ENCODE assay signal across 14 cellular contexts in genomic region chr11:65660038-65660437, GRCh38. TPM values are rescaled to one million over a fixed set of nuclear protein-coding genes. Genes with fewer than 3 reads are reported as not detected.
DNase-seq lines count a peak whose midpoint lies in the region; ATAC-seq and TF ChIP-seq lines count a peak whose summit lies in the region.
"Had no signal": no experiment of that assay in that cellular context is flagged by ENCODE, and none has a peak within 500 bp of the region (broad histone marks: within the 10 kb centered on the region; RNA-seq: fewer than 3 reads in every experiment).

No MANE protein-coding gene starts in this region.

- intact Hi-C loops in Caco-2 (cut with micrococcal nuclease; ENCODE audit: unreplicated experiment): no loop called here

- peaks cover 43% of the 10 kb centered on the region for H3K36me3 Mint-ChIP-seq in CD4-positive, CD25-positive, alpha-beta regulatory T cell
- peaks cover 13% of the 10 kb centered on the region for H3K36me3 Mint-ChIP-seq in T-helper 17 cell (ENCODE audit: low read depth)
- peaks cover 58% of the 10 kb centered on the region for H3K36me3 Mint-ChIP-seq in Caco-2 (ENCODE audit: insufficient read depth, unreplicated experiment)

- POLR2A ChIA-PET in Caco-2 (lab: Charles Lee): no interaction called here

- peak overlapping the region in 3 of 4 donors; percentile 52 to 89 (median 73) for H3K4me3 Mint-ChIP-seq in CD4-positive, CD25-positive, alpha-beta regulatory T cell
- H3K4me3 Mint-ChIP-seq in T-helper 17 cell (peak overlapping the region; percentile 69), Caco-2 (ENCODE audit: unreplicated experiment) (no peak overlapping the region)

- WGBS in gastroesophageal sphincter (ENCODE audit: low coverage in 1 of 2), 2 donors: 60 to 86% methylated on average over 1 to 6 of the region's 9 CpGs

- H3K27me3 ChIP-seq in CD4-positive, CD25-positive, alpha-beta regulatory T cell (ENCODE audit: control insufficient read depth, insufficient read depth, low read length): no peaks in the 10 kb centered on the region
- H3K27me3 ChIP-seq in gastroesophageal sphincter: no peaks in the 10 kb centered on the region
- no peaks in the 10 kb centered on the region for H3K27me3 ChIP-seq in Caco-2 (replicated peaks; ENCODE audit: control insufficient read depth, insufficient read depth, low read length)

- peaks cover 41% of the 10 kb centered on the region for H3K4me1 ChIP-seq in CD4-positive, CD25-positive, alpha-beta regulatory T cell (ENCODE audit: control insufficient read depth, insufficient read depth, low read length, poor library complexity, severe bottlenecking)
- H3K4me1 ChIP-seq in gastroesophageal sphincter: peaks cover 9 to 48% (median 18%) of the 10 kb centered on the region in 3 donors
- peaks cover 16% of the 10 kb centered on the region; the same call in 1 of the 2 replicates for H3K4me1 ChIP-seq in Caco-2

- H3K9me3 Mint-ChIP-seq in CD4-positive, CD25-positive, alpha-beta regulatory T cell: no peaks in the 10 kb centered on the region
- H3K9me3 Mint-ChIP-seq in Caco-2 (ENCODE audit: unreplicated experiment): no peaks in the 10 kb centered on the region

- peaks cover 13 to 60% (median 26%) of the 10 kb centered on the region in 4 donors for H3K4me1 Mint-ChIP-seq in CD4-positive, CD25-positive, alpha-beta regulatory T cell
- peaks cover 38% of the 10 kb centered on the region for H3K4me1 Mint-ChIP-seq in T-helper 17 cell
- peaks cover 6% of the 10 kb centered on the region for H3K4me1 Mint-ChIP-seq in Caco-2 (ENCODE audit: low read depth, unreplicated experiment)

- no peaks in the 10 kb centered on the region for H3K9me3 ChIP-seq in CD4-positive, CD25-positive, alpha-beta regulatory T cell (ENCODE audit: control insufficient read depth in 2 of 2, low read length in 2 of 2)
- H3K9me3 ChIP-seq in T-helper 17 cell (ENCODE audit: control insufficient read depth, low read length, poor library complexity, severe bottlenecking) (no peaks in the 10 kb centered on the region), gastroesophageal sphincter (no peaks in the 10 kb centered on the region), Caco-2 (no peaks in the 10 kb centered on the region)
- H3K9me3 ChIP-seq: HAP-1, thoracic aorta had no signal

- DNase-seq in CD4-positive, CD25-positive, alpha-beta regulatory T cell: no peak
- DNase-seq in T-helper 17 cell (no peak), Caco-2 (no peak)
- DNase-seq: effector CD4-positive, alpha-beta T cell; kidney; NCI-H226; PC-3; SW 1271 had no signal

- H3K36me3 ChIP-seq in CD4-positive, CD25-positive, alpha-beta regulatory T cell (ENCODE audit: control insufficient read depth, insufficient read depth, low read length): peaks cover 58% of the 10 kb centered on the region
- H3K36me3 ChIP-seq in gastroesophageal sphincter: peaks cover 0 to 67% of the 10 kb centered on the region in 2 donors
- peaks cover 11% of the 10 kb centered on the region for H3K36me3 ChIP-seq in Caco-2 (ENCODE audit: control insufficient read depth, insufficient read depth, low read length)

- no peak for ATAC-seq in CD4-positive, CD25-positive, alpha-beta regulatory T cell (ENCODE audit: low read depth in 2 of 2)
- ATAC-seq in T-helper 17 cell (no peak), gastroesophageal sphincter (no peak), GM21526 (IDR thresholded peaks at IDR 0.05; ENCODE audit: low FRiP score, unreplicated experiment) (no peak), HG03196 (IDR thresholded peaks at IDR 0.05; ENCODE audit: unreplicated experiment) (no peak)
- ATAC-seq: PC-3 had no signal

- H3K27ac ChIP-seq in CD4-positive, CD25-positive, alpha-beta regulatory T cell (ENCODE audit: insufficient read depth, low read length, poor library complexity, severe bottlenecking): no peak overlapping the region
- peak overlapping the region in 3 of 4 donors; percentile 20 to 100 (median 33) for H3K27ac ChIP-seq in gastroesophageal sphincter
- H3K27ac ChIP-seq: C4-2B had no signal

- H3K4me3 ChIP-seq in CD4-positive, CD25-positive, alpha-beta regulatory T cell (ENCODE audit: low read depth, low read length): no peak overlapping the region
- no peak overlapping the region for H3K4me3 ChIP-seq in gastroesophageal sphincter
- no peak overlapping the region for H3K4me3 ChIP-seq in Caco-2 (ENCODE audit: low read depth, low read length)
- H3K4me3 ChIP-seq: HAP-1, thoracic aorta had no signal

- no peak for TF ChIP-seq EP300 in gastroesophageal sphincter (IDR thresholded peaks at IDR 0.05)

- no TSS peak for BruUV-seq in Caco-2 (replicated peaks; lab: Mats Ljungman, UMichigan)

- CTCF ChIA-PET in Caco-2 (lab: Charles Lee): no interaction called here

- TF ChIP-seq POLR2A in gastroesophageal sphincter (IDR thresholded peaks at IDR 0.05): no peak

- H3K27me3 Mint-ChIP-seq in CD4-positive, CD25-positive, alpha-beta regulatory T cell: peaks cover 4% of the 10 kb centered on the region
- H3K27me3 Mint-ChIP-seq in T-helper 17 cell: no peaks in the 10 kb centered on the region
- no peaks in the 10 kb centered on the region for H3K27me3 Mint-ChIP-seq in Caco-2 (ENCODE audit: insufficient read depth, unreplicated experiment)

- TF ChIP-seq CTCF in gastroesophageal sphincter (IDR thresholded peaks at IDR 0.05) (no peak), Caco-2 (IDR thresholded peaks at IDR 0.05; ENCODE audit: insufficient read depth in 1 of 2, low read depth in 1 of 2, low read length in 1 of 2, severe bottlenecking in 1 of 2, unreplicated experiment in 1 of 2) (no peak)

- peak overlapping the region; percentile 76 to 92 (median 90) for H3K27ac Mint-ChIP-seq in CD4-positive, CD25-positive, alpha-beta regulatory T cell
- peak overlapping the region; percentile 92 for H3K27ac Mint-ChIP-seq in T-helper 17 cell
- no peak overlapping the region for H3K27ac Mint-ChIP-seq in Caco-2 (ENCODE audit: unreplicated experiment)

RNA-seq across cellular contexts. Expression of gene RELA, which starts 2.7 kb away (rescaled TPM):
- 295 TPM for total RNA-seq in CD4-positive, CD25-positive, alpha-beta regulatory T cell
- polyA plus RNA-seq in CD4-positive, CD25-positive, alpha-beta regulatory T cell: 10 to 100 TPM; 40.3 to 66.1 (median 53.3) TPM
- total RNA-seq in T-helper 17 cell: 100 to 1,000 TPM; 302 to 378 TPM
- total RNA-seq in gastroesophageal sphincter: 10 to 100 TPM; 47.3 to 78.8 (median 63.9) TPM
- 51.2 and 54.9 TPM in 2 replicates for total RNA-seq in Caco-2 (2022)

RNA-seq across cellular contexts. Expression of gene SIPA1, which starts 22.1 kb away (rescaled TPM):
- total RNA-seq in CD4-positive, CD25-positive, alpha-beta regulatory T cell: 200 TPM
- polyA plus RNA-seq in CD4-positive, CD25-positive, alpha-beta regulatory T cell: 10 to 100 TPM; 74.7 to 91.5 (median 83.1) TPM
- 100 to 1,000 TPM; 142 to 182 TPM for total RNA-seq in T-helper 17 cell
- 10 to 100 TPM; 32.9 to 45.0 (median 38.3) TPM for total RNA-seq in gastroesophageal sphincter
- 30.5 and 35.1 TPM in 2 replicates for total RNA-seq in Caco-2 (2022)

RNA-seq across cellular contexts. Expression of gene PCNX3, which starts 44.5 kb away (rescaled TPM):
- total RNA-seq in CD4-positive, CD25-positive, alpha-beta regulatory T cell: 61.3 TPM
- 1 to 10 TPM; 1.9 to 2.6 (median 2.2) TPM for polyA plus RNA-seq in CD4-positive, CD25-positive, alpha-beta regulatory T cell
- 10 to 100 TPM; 56.0 to 60.5 TPM for total RNA-seq in T-helper 17 cell
- total RNA-seq in gastroesophageal sphincter: 10 to 100 TPM; 15.9 to 40.1 (median 19.3) TPM
- 52.7 and 52.8 TPM in 2 replicates for total RNA-seq in Caco-2 (2022)

RNA-seq across cellular contexts. Expression of gene MAP3K11, which starts 46.0 kb away (rescaled TPM):
- 73.1 TPM for total RNA-seq in CD4-positive, CD25-positive, alpha-beta regulatory T cell
- 10 to 100 TPM in 2 of 4 donors, 1 to 10 TPM in 2; 8.1 to 11.6 (median 9.8) TPM for polyA plus RNA-seq in CD4-positive, CD25-positive, alpha-beta regulatory T cell
- total RNA-seq in T-helper 17 cell: 10 to 100 TPM; 63.1 to 64.6 TPM
- 10 to 100 TPM; 20.5 to 35.3 (median 28.0) TPM for total RNA-seq in gastroesophageal sphincter
- total RNA-seq in Caco-2 (2022): 80.5 and 89.2 TPM in 2 replicates

RNA-seq across cellular contexts. Expression of gene KAT5, which starts 52.0 kb away (rescaled TPM):
- total RNA-seq in CD4-positive, CD25-positive, alpha-beta regulatory T cell: 127 TPM
- polyA plus RNA-seq in CD4-positive, CD25-positive, alpha-beta regulatory T cell: 10 to 100 TPM; 45.4 to 62.7 (median 55.7) TPM
- total RNA-seq in T-helper 17 cell (100 to 1,000 TPM; 120 to 123 TPM), gastroesophageal sphincter (10 to 100 TPM; 49.7 to 84.9 (median 81.6) TPM), Caco-2 (2022) (60.2 and 70.1 TPM in 2 replicates)
